In genomic region chr3:30549600-30549999, GRCh38 we compare ENCODE assay signal across 1 cellular context.
TF ChIP-seq lines count a peak whose summit lies in the region.

No MANE protein-coding gene starts in this region.

TF ChIP-seq in H1, 55 proteins besides CTCF, POLR2A, EP300 and RAD21:
- no peak for TF ChIP-seq RXRA (IDR thresholded peaks at IDR 0.05; ENCODE audit: insufficient read depth, low read depth, low read length)
- TF ChIP-seq POU5F1 (IDR thresholded peaks at IDR 0.05; ENCODE audit: low read depth, low read length), result no peak
- TF ChIP-seq NANOG (IDR thresholded peaks at IDR 0.05; ENCODE audit: insufficient read depth, low read depth, low read length, poor library complexity, severe bottlenecking), result peak; percentile 94
- TF ChIP-seq ATF2 (IDR thresholded peaks at IDR 0.05; ENCODE audit: low read length), result peak; percentile 71; the same call in 1 of the 2 replicates
- TF ChIP-seq KDM1A (IDR thresholded peaks at IDR 0.05; ENCODE audit: borderline replicate concordance, low read length), result peak; percentile 10; the same call in 1 of the 2 replicates
- TF ChIP-seq BRCA1 (IDR thresholded peaks at IDR 0.05; ENCODE audit: low read depth, low read length), result no peak
- TF ChIP-seq RFX5 (IDR thresholded peaks at IDR 0.05; ENCODE audit: borderline replicate concordance, low read depth, low read length), result no peak
- TF ChIP-seq SP4 (IDR thresholded peaks at IDR 0.05; ENCODE audit: low read length), result no peak
- TF ChIP-seq MAX (IDR thresholded peaks at IDR 0.05), result peak; percentile 65
- TF ChIP-seq, protein P1, sequence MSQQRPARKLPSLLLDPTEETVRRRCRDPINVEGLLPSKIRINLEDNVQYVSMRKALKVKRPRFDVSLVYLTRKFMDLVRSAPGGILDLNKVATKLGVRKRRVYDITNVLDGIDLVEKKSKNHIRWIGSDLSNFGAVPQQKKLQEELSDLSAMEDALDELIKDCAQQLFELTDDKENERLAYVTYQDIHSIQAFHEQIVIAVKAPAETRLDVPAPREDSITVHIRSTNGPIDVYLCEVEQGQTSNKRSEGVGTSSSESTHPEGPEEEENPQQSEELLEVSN (IDR thresholded peaks at IDR 0.05), result peak; percentile 54; the same call in 1 of the 2 replicates
- TF ChIP-seq HDAC2 (IDR thresholded peaks at IDR 0.05; ENCODE audit: borderline replicate concordance in 1 of 2, low read depth in 2 of 2, low read length in 2 of 2), result 0 out of 4 replicates have a peak, but pooled peaks of 1 of the 2 experiments have one; percentile 43
- no peak for TF ChIP-seq CBX8 (IDR thresholded peaks at IDR 0.05; ENCODE audit: borderline replicate concordance, low read depth, low read length)
- TF ChIP-seq SP1 (IDR thresholded peaks at IDR 0.05; ENCODE audit: low read depth, low read length), result peak; percentile 56; the same call in 1 of the 2 replicates
- TF ChIP-seq KDM5A (IDR thresholded peaks at IDR 0.05; ENCODE audit: low read length), result no peak
- TF ChIP-seq CHD7 (IDR thresholded peaks at IDR 0.05; ENCODE audit: insufficient replicate concordance, low read length), result peak; percentile 58
- TF ChIP-seq GTF2F1 (IDR thresholded peaks at IDR 0.05; ENCODE audit: borderline replicate concordance, low read depth, low read length), result no peak
- TF ChIP-seq SUZ12 (IDR thresholded peaks at IDR 0.05; ENCODE audit: low read length), result no peak
